ENCODE assay signal across 24 cellular contexts in the genomic region with DNA sequence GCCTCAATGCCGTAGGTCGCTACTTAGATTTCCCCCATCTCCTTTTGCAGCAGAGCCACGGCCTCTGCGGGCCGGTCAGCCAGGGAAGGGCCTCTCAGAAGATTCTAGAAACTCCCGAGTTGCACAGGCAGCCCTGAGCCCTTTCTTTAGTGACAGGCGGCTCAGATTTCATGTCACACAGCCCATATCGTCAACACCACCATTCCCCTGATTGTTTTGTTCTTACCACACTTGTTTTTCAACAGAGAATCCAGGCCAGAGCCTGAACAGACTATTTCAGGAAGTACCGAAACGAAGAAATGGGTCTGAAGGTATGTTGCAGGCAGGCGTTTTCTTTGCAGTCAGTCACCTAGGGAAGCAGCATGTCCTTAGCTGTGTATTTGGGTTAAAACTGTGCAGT.
A peak's percentile ranks its signal among the peaks of the same experiment; 100 is the strongest.
DNase-seq lines count a peak whose midpoint lies in the region; ATAC-seq and TF ChIP-seq lines count a peak whose summit lies in the region.
"Had no signal": no experiment of that assay in that cellular context is flagged by ENCODE, and none has a peak within 500 bp of the region (broad histone marks: within the 10 kb centered on the region; RNA-seq: fewer than 3 reads in every experiment).

No MANE protein-coding gene starts in this region.

- H3K23ac ChIP-seq in trophoblast cell (ENCODE audit: low read length) = no peak overlapping the region

- no peak overlapping the region for H3K4me2 ChIP-seq in trophoblast cell (ENCODE audit: low read length)
- H3K4me2 ChIP-seq: KMS-11 had no signal

- DNase-seq in cardiac muscle cell (ENCODE audit: low read depth in 1 of 2, low spot score in 1 of 2) (no peak), Right ventricle myocardium superior (no peak), left kidney (ENCODE audit: low read depth, low spot score) (peak; percentile 47), trophoblast cell (peak; percentile 44 to 64), anterior cingulate cortex (lab: John Stamatoyannopoulos, UW) (no peak), T-helper 1 cell (no peak), vagina (ENCODE audit: extremely low spot score in 2 of 2) (no peak)
- no peak for DNase-seq in stimulated activated CD4-positive, alpha-beta T cell treated with anti-CD3 and anti-CD28 coated beads, Interleukin-2, amount 100 ng/mL, for 48 hours
- DNase-seq: Caco-2; CD8-positive, alpha-beta T cell; DMS79 treated with DMSO at 0.1 percent for 48 hours; GF-D8; HFFc6; MM.1S; NCI-H2029; NCI-H446; NCI-H524 treated with DMSO at 0.1 percent for 48 hours; NCI-H774; PC-3; SJCRH30 had no signal

- H3K9me3 ChIP-seq in cardiac muscle cell (ENCODE audit: low read depth) (no peaks in the 10 kb centered on the region), trophoblast cell (ENCODE audit: insufficient read depth, low read depth, low read length) (no peaks in the 10 kb centered on the region), vagina (no peaks in the 10 kb centered on the region)
- H3K9me3 ChIP-seq: Caco-2, HAP-1, SJCRH30 had no signal

- H3K79me2 ChIP-seq in trophoblast cell (ENCODE audit: control insufficient read depth, insufficient read depth, low read length, poor library complexity) = no peaks in the 10 kb centered on the region

- H2BK5ac ChIP-seq in trophoblast cell (ENCODE audit: low read depth, low read length, poor library complexity) = no peak overlapping the region

- no CpG with 5 or more reads among the region's 11 CpGs for WGBS in trophoblast cell (ENCODE audit: extremely low coverage, insufficient coverage, insufficient read length)

- H3K36me3 ChIP-seq in cardiac muscle cell = peaks cover 24% of the 10 kb centered on the region
- peaks cover 60 to 65% of the 10 kb centered on the region in 2 experiments for H3K36me3 ChIP-seq in trophoblast cell (ENCODE audit: control insufficient read depth in 1 of 2, insufficient read depth in 2 of 2, low read length in 2 of 2)
- peaks cover 0 to 39% of the 10 kb centered on the region in 2 donors for H3K36me3 ChIP-seq in vagina

- H3K4me1 ChIP-seq in cardiac muscle cell (ENCODE audit: low read depth) (no peaks in the 10 kb centered on the region), trophoblast cell (ENCODE audit: control insufficient read depth in 1 of 2, insufficient read depth in 2 of 2, low read length in 2 of 2) (no peaks in the 10 kb centered on the region), vagina (no peaks in the 10 kb centered on the region)
- H3K4me1 ChIP-seq: Caco-2, HAP-1, SJCRH30 had no signal

- H4K8ac ChIP-seq in trophoblast cell (ENCODE audit: low read depth, low read length) = no peak overlapping the region

- no peak overlapping the region for H4K12ac ChIP-seq in trophoblast cell (ENCODE audit: low read depth, low read length)

- TF ChIP-seq CTCF in cardiac muscle cell (IDR thresholded peaks at IDR 0.05; ENCODE audit: low read depth, low read length) = no peak
- TF ChIP-seq CTCF in vagina (IDR thresholded peaks at IDR 0.05) = no peak

- intact Hi-C loops in Right ventricle myocardium superior (cut with DNase I) (no loop called here), vagina (cut with DNase I) (no loop called here)

- no peak overlapping the region for H3K14ac ChIP-seq in trophoblast cell (ENCODE audit: low read length)

- H4K91ac ChIP-seq in trophoblast cell (ENCODE audit: low read depth, low read length) = no peak overlapping the region

- H3K4me3 ChIP-seq in cardiac muscle cell (no peak overlapping the region), trophoblast cell (ENCODE audit: low read depth, low read length) (no peak overlapping the region), vagina (no peak overlapping the region)
- H3K4me3 ChIP-seq: HAP-1, SJCRH30 had no signal

- ATAC-seq in Right ventricle myocardium superior (ENCODE audit: poor library complexity) = no peak
- ATAC-seq: CD8-positive, alpha-beta T cell had no signal

- no peak overlapping the region for H3K18ac ChIP-seq in trophoblast cell (ENCODE audit: low read length)

- no peak for TF ChIP-seq POLR2A in vagina (IDR thresholded peaks at IDR 0.05)

- peak overlapping the region; percentile 8 for H3K4ac ChIP-seq in trophoblast cell (ENCODE audit: low read depth, low read length)

- H3K27me3 ChIP-seq in cardiac muscle cell = no peaks in the 10 kb centered on the region
- no peaks in the 10 kb centered on the region for H3K27me3 ChIP-seq in trophoblast cell (ENCODE audit: insufficient read depth, low read length)
- H3K27me3 ChIP-seq in vagina = no peaks in the 10 kb centered on the region
- H3K27me3 ChIP-seq: SJCRH30 had no signal

- no peaks in the 10 kb centered on the region for H3K79me1 ChIP-seq in trophoblast cell (ENCODE audit: low read length)

- H2AFZ ChIP-seq in trophoblast cell (ENCODE audit: insufficient read depth, low read length, poor library complexity) = no peak overlapping the region

- no peak overlapping the region for H2AK5ac ChIP-seq in trophoblast cell (ENCODE audit: low read length)

- no peak overlapping the region for H3K9ac ChIP-seq in trophoblast cell (ENCODE audit: low read length)
- H3K9ac ChIP-seq: KMS-11 had no signal

- H2BK120ac ChIP-seq in trophoblast cell (ENCODE audit: insufficient read depth, low read length, poor library complexity) = no peak overlapping the region

- peak overlapping the region; percentile 66 for H3K27ac ChIP-seq in cardiac muscle cell
- no peak overlapping the region for H3K27ac ChIP-seq in trophoblast cell (ENCODE audit: low read depth, low read length)
- no peak overlapping the region for H3K27ac ChIP-seq in vagina
- H3K27ac ChIP-seq: 22Rv1, C4-2B, KMS-11, SJCRH30 had no signal

- no peak overlapping the region for H2BK12ac ChIP-seq in trophoblast cell (ENCODE audit: low read length)

Comparison
In these comparisons a context has a peak if more than half of its experiments do, and no peak if none do; other contexts are left out.
1. DNase-seq: peak in left kidney (single experiment) and trophoblast cell (2 of 2); none in cardiac muscle cell (0 of 2), Right ventricle myocardium superior (single experiment), stimulated activated CD4-positive, alpha-beta T cell treated with anti-CD3 and anti-CD28 coated beads, Interleukin-2, amount 100 ng/mL, for 48 hours (0 of 2), anterior cingulate cortex (0 of 58), T-helper 1 cell (0 of 5) and vagina (0 of 2).